ENCODE assay signal across 11 cellular contexts in the genomic region with DNA sequence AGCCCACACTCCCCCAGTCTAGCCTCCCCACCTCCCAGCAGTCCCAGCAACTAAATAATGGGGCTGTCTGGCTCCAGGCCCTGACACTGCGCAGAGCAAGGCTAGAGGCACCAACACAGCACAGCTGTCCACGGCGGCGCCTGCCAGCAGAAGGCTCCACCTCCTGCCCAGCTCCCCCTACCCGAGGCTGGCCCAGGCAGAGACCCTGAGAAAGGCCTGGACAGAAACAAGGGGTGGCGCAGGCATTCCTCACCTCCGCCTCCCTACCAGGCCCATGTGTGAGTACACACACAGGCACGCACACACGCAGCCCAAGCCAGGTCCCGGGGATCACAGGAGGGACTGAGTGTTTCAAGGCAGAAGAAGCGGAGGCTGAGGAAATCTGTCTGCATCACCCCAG. TPM values are rescaled to one million over a fixed set of nuclear protein-coding genes. Genes with fewer than 3 reads are reported as not detected.
DNase-seq lines count a peak whose midpoint lies in the region; ATAC-seq and TF ChIP-seq lines count a peak whose summit lies in the region.
"Had no signal": no experiment of that assay in that cellular context is flagged by ENCODE, and none has a peak within 500 bp of the region (broad histone marks: within the 10 kb centered on the region; RNA-seq: fewer than 3 reads in every experiment).

No MANE protein-coding gene starts in this region.

- CTCF ChIA-PET in Calu3 (lab: Charles Lee), result no interaction called here

- H3K36me3 Mint-ChIP-seq in Calu3 (ENCODE audit: insufficient read depth, unreplicated experiment), result peaks cover 13% of the 10 kb centered on the region

- H3K4me1 Mint-ChIP-seq in Calu3 (ENCODE audit: low read depth, unreplicated experiment), result peaks cover 5% of the 10 kb centered on the region

- peaks cover 76% of the 10 kb centered on the region for H3K27me3 Mint-ChIP-seq in Calu3 (ENCODE audit: unreplicated experiment)

- intact Hi-C loops in left cardiac atrium (cut with DNase I) (no loop called here), Calu3 (cut with micrococcal nuclease; ENCODE audit: unreplicated experiment) (no loop called here)

- no peak overlapping the region for H3K27ac Mint-ChIP-seq in Calu3 (ENCODE audit: unreplicated experiment)
- H3K27ac Mint-ChIP-seq: activated T-helper 2 cell treated with anti-CD3 and anti-CD28 coated beads, Interferon-gamma antibody, Interleukin-2, Interleukin-4, amounts not matched to agents 10 μg/mL and 5 μg/mL and 100 μg/mL, durations not matched to agents 14 hours and 24 hours and 36 hours had no signal

- H3K9me3 Mint-ChIP-seq in Calu3 (ENCODE audit: low read depth, unreplicated experiment), result no peaks in the 10 kb centered on the region
- H3K9me3 Mint-ChIP-seq: activated T-helper 2 cell treated with anti-CD3 and anti-CD28 coated beads, Interferon-gamma antibody, Interleukin-2, Interleukin-4, amounts not matched to agents 10 μg/mL and 5 μg/mL and 100 μg/mL, durations not matched to agents 14 hours and 24 hours and 36 hours; naive thymus-derived CD4-positive, alpha-beta T cell had no signal

- BruUV-seq in Calu3 (replicated peaks; lab: Mats Ljungman, UMichigan), result no TSS peak

- no peak for TF ChIP-seq CTCF in Calu3 (IDR thresholded peaks at IDR 0.05; ENCODE audit: unreplicated experiment)

- DNase-seq in DMS 273 (lab: John Stamatoyannopoulos, UW; ENCODE audit: unreplicated experiment), result peak; percentile 90
- DNase-seq in SK-N-DZ (ENCODE audit: low spot score), result peak; percentile 83
- peak; percentile 63 for DNase-seq in left cardiac atrium
- DNase-seq in occipital lobe (lab: John Stamatoyannopoulos, UW), result peak; percentile 58
- DNase-seq in NK-92 treated with Interleukin-12 subunit alpha and Interleukin-12 subunit beta, amount 100 ng/mL, for 24 hours (lab: John Stamatoyannopoulos, UW), result no peak
- DNase-seq in Calu3, result no peak
- DNase-seq: naive thymus-derived CD4-positive, alpha-beta T cell had no signal

- H3K4me3 Mint-ChIP-seq in Calu3 (ENCODE audit: low read depth, unreplicated experiment), result no peak overlapping the region

- ATAC-seq in left cardiac atrium, result peak; percentile 66
- no peak for ATAC-seq in HG02852 (IDR thresholded peaks at IDR 0.05; ENCODE audit: unreplicated experiment)
- no peak for ATAC-seq in HG02973 (IDR thresholded peaks at IDR 0.05; ENCODE audit: unreplicated experiment)
- ATAC-seq: activated CD4-positive, CD25-positive, alpha-beta regulatory T cell treated with anti-CD3 and anti-CD28 coated beads, Interleukin-2, amount 50 U/mL, for 24 hours; naive thymus-derived CD4-positive, alpha-beta T cell had no signal

RNA-seq across cellular contexts. Expression of a gene that starts 6.0 kb away (rescaled TPM):
- 47.5 and 53.0 TPM in 2 replicates for polyA plus RNA-seq in SK-N-DZ (2014; cell fraction: cytosol; rRNA removed)
- 69.1 and 75.0 TPM in 2 replicates for polyA plus RNA-seq in SK-N-DZ (2014; cell fraction: nucleus; rRNA removed)
- total RNA-seq in left cardiac atrium, result 10 to 100 TPM; 59.1 to 82.1 TPM
- 8.0 TPM for total RNA-seq in occipital lobe
- total RNA-seq in Calu3 (2022), result 0.45 and 0.66 TPM in 2 replicates

RNA-seq across cellular contexts. Expression of a gene that starts 18.7 kb away (rescaled TPM):
- polyA plus RNA-seq in SK-N-DZ (2014; cell fraction: cytosol; rRNA removed), result 14.7 and 15.2 TPM in 2 replicates
- 21.6 and 21.7 TPM in 2 replicates for polyA plus RNA-seq in SK-N-DZ (2014; cell fraction: nucleus; rRNA removed)
- total RNA-seq in left cardiac atrium (10 to 100 TPM; 13.1 to 63.9 TPM), occipital lobe (0.78 TPM), Calu3 (2022) (0.71 and 1.1 TPM in 2 replicates)

RNA-seq across cellular contexts. Expression of a gene that starts 52.2 kb away (rescaled TPM):
- 5.2 and 5.4 TPM in 2 replicates for polyA plus RNA-seq in SK-N-DZ (2014; cell fraction: cytosol; rRNA removed)
- 7.5 and 9.9 TPM in 2 replicates for polyA plus RNA-seq in SK-N-DZ (2014; cell fraction: nucleus; rRNA removed)
- total RNA-seq in left cardiac atrium, result under 1 TPM; 0.13 to 0.32 TPM
- total RNA-seq in occipital lobe, result 1.9 TPM
- total RNA-seq in Calu3 (2022), result 7.9 and 17.7 TPM in 2 replicates

RNA-seq across cellular contexts. Expression of a gene that starts 56.2 kb away (rescaled TPM):
- 20.3 and 22.3 TPM in 2 replicates for polyA plus RNA-seq in SK-N-DZ (2014; cell fraction: cytosol; rRNA removed)
- 35.5 and 48.0 TPM in 2 replicates for polyA plus RNA-seq in SK-N-DZ (2014; cell fraction: nucleus; rRNA removed)
- total RNA-seq in left cardiac atrium (10 to 100 TPM; 20.1 to 21.6 TPM), occipital lobe (24.3 TPM), Calu3 (2022) (40.2 and 42.3 TPM in 2 replicates)

Comparison
In these comparisons a context has a peak if more than half of its experiments do, and no peak if none do; other contexts are left out.
1. DNase-seq: peak in DMS 273 (single experiment), SK-N-DZ (single experiment), left cardiac atrium (single experiment) and occipital lobe (single experiment); none in NK-92 treated with Interleukin-12 subunit alpha and Interleukin-12 subunit beta, amount 100 ng/mL, for 24 hours (single experiment) and Calu3 (single experiment).
2. ATAC-seq: peak in left cardiac atrium (2 of 2); none in HG02852 (single experiment) and HG02973 (single experiment).